Comparison of ENCODE assay signal across 1 cellular context in the genomic region with DNA sequence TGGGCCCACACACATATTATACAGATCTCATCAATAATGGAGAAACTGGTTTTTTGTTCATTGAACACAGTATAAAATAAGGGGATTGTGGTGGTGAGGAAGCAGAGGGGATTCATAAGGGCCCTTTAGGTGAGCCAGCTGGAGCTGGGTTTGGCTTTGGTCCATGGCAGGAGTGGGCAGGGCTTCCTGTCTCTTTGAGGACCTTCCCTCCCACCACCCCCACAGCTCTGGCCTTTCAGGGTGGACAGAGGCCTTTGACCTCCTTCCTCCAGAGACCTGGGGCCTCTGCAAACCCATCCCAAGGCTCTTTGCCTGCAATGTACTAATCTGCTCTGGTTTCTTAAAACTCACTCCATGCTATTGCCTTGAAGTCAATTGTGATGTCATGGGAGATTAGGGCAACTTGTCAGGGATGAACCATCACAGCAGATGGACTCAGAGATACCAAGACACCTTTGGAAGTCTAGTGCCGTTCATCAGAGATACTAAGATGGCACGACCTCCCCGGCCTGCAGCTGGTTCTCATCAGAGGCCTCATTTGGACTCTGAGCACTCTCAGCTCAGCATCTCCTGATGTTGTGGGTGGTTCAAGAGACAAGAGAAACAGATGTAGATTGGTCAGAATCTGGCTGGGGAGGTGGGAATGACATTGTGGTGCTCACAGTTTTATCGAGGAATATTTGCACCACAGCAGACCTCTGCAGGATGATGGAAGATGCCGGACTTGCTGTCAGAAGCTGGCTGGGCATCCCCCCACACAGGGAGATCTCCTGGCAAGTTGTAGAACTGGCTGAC.
TF ChIP-seq lines count a peak whose summit lies in the region.

No MANE protein-coding gene starts in this region.

TF ChIP-seq in SK-N-SH treated with all-trans-retinoic acid at 6 μM for 48 hours, 23 proteins besides CTCF, POLR2A, EP300 and RAD21 (continued from another document):
- TF ChIP-seq, protein P1, sequence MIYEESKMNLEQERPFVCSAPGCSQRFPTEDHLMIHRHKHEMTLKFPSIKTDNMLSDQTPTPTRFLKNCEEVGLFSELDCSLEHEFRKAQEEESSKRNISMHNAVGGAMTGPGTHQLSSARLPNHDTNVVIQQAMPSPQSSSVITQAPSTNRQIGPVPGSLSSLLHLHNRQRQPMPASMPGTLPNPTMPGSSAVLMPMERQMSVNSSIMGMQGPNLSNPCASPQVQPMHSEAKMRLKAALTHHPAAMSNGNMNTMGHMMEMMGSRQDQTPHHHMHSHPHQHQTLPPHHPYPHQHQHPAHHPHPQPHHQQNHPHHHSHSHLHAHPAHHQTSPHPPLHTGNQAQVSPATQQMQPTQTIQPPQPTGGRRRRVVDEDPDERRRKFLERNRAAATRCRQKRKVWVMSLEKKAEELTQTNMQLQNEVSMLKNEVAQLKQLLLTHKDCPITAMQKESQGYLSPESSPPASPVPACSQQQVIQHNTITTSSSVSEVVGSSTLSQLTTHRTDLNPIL (CRISPR knock-in tag; IDR thresholded peaks at IDR 0.05; ENCODE audit: low read depth): no peak
TF ChIP-seq in SK-N-SH treated with all-trans-retinoic acid at 6 μM for 48 hours: peak in this region for 0.
